Comparison of ENCODE assay signal across 27 cellular contexts in the genomic region with DNA sequence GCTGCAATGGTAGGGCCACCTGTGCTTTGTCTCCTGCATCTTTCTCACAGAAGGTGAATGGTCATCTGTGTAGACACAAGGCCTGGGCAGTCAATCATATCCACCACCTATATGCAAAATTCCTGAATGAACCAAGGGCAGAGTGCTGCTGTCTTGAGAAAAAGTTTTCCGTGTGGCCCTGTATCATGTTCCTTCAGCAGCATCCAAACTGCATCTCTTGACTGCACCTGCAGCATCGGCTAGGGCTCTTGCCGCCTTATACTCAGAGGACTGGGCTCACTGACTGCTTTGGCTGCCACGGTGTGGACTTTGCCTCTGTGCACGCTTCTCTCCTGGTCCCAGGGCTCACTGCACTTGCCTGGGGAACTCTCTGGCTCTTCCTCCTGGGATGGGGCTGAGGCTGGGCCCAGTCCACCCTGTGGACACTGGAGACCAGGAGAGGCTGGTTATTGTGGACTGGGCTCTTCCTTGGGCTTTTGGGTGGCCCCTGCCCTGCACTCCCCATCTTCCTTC. TPM values are rescaled to one million over a fixed set of nuclear protein-coding genes. Genes with fewer than 3 reads are reported as not detected.
A peak's percentile ranks its signal among the peaks of the same experiment; 100 is the strongest.
DNase-seq lines count a peak whose midpoint lies in the region; ATAC-seq, FAIRE-seq and TF ChIP-seq lines count a peak whose summit lies in the region.
"Had no signal": no experiment of that assay in that cellular context is flagged by ENCODE, and none has a peak within 500 bp of the region (broad histone marks: within the 10 kb centered on the region; RNA-seq: fewer than 3 reads in every experiment).

No MANE protein-coding gene starts in this region.

- peaks cover 4% of the 10 kb centered on the region for H3K9me3 ChIP-seq in KOPT-K1 (ENCODE audit: insufficient read depth, low read length, poor library complexity, severe bottlenecking)
- peaks cover 2% of the 10 kb centered on the region; the same call in 2 of the 3 replicates for H3K9me3 ChIP-seq in GM12878 (replicated peaks; ENCODE audit: control insufficient read depth, insufficient read depth, low read length)
- H3K9me3 ChIP-seq in aorta (ENCODE audit: control insufficient read depth, low read length), result no peaks in the 10 kb centered on the region
- H3K9me3 ChIP-seq: adrenal gland, left lung, transverse colon had no signal

- H3K27ac ChIP-seq in KOPT-K1 (ENCODE audit: low read depth, low read length, poor library complexity, severe bottlenecking), result peak overlapping the region; percentile 81
- no peak overlapping the region; the same call in 1 of the 2 replicates for H3K27ac ChIP-seq in GM12878 (ENCODE audit: control insufficient read depth, insufficient read depth)
- no peak overlapping the region for H3K27ac ChIP-seq in mesendoderm (ENCODE audit: low read depth, low read length)
- H3K27ac ChIP-seq in aorta (ENCODE audit: low read depth in 1 of 2, low read length in 2 of 2), result no peak overlapping the region
- H3K27ac ChIP-seq: adrenal gland, VCaP had no signal

- WGBS in GM12878 (ENCODE audit: insufficient coverage, insufficient replicate concordance, low lambda C conversion rate, missing lambda C conversion rate), result 100% methylated on average over 5 of the region's 5 CpGs
- WGBS in mesendoderm (ENCODE audit: extremely low coverage, insufficient coverage, low lambda C conversion rate), result no CpG with 5 or more reads among the region's 5 CpGs
- 95 to 96% methylated on average over 5 of the region's 5 CpGs for WGBS in aorta, 2 donors

- TF ChIP-seq CTCF in GM12878 (IDR thresholded peaks at IDR 0.05 in 2 of 3, conservative IDR thresholded peaks at IDR 0.05 in 1 of 3; ENCODE audit: control insufficient read depth in 2 of 3, extremely low read depth in 1 of 3, insufficient read depth in 1 of 3, low read depth in 3 of 3, low read length in 3 of 3), result no peak

- H3K23ac ChIP-seq in mesendoderm (ENCODE audit: low read length), result no peak overlapping the region

- H2BK5ac ChIP-seq in mesendoderm (ENCODE audit: low read length), result no peak overlapping the region

- DNase-seq in GM12878 (ENCODE audit: low read depth, low spot score) (no peak), mesendoderm (no peak), aorta (no peak), Right ventricle myocardium superior (no peak), DMS153 treated with DMSO at 0.1 percent for 48 hours (lab: John Stamatoyannopoulos, UW; ENCODE audit: unreplicated experiment) (no peak)
- DNase-seq: activated CD4-positive, alpha-beta T cell treated with anti-CD3 and anti-CD28 coated beads for 36 hours; activated CD8-positive, alpha-beta T cell treated with anti-CD3 and anti-CD28 coated beads for 36 hours; activated naive CD4-positive, alpha-beta T cell treated with anti-CD3 and anti-CD28 coated beads, Interleukin-2, amount 10 ng/mL, durations not matched to agents 7 days and 5 days; adrenal gland; C1 segment of cervical spinal cord; COR-L47; GDM1; KBM-7; left lung; mesenchymal stem cell; MM.1S; NCI-H1105 treated with DMSO at 0.1 percent for 48 hours; NCI-H2029 treated with DMSO at 0.1 percent for 48 hours; NCI-H226; NCI-H69; SHP77 treated with DMSO at 0.1 percent for 48 hours; transverse colon had no signal

- no peak overlapping the region for H3K4me3 ChIP-seq in GM12878
- H3K4me3 ChIP-seq in mesendoderm (ENCODE audit: low read length), result no peak overlapping the region
- no peak overlapping the region for H3K4me3 ChIP-seq in aorta (ENCODE audit: low read length in 2 of 2)
- H3K4me3 ChIP-seq: adrenal gland, GM23338, left lung, transverse colon had no signal

- H4K20me1 ChIP-seq in GM12878 (ENCODE audit: control insufficient read depth, insufficient read depth), result no peaks in the 10 kb centered on the region

- H2AK5ac ChIP-seq in mesendoderm (ENCODE audit: low read length), result no peak overlapping the region

- RAD21 ChIA-PET in GM12878 (lab: Charles Lee; ENCODE audit: unreplicated experiment), result interaction anchor here (3.7 to 10.2 kb wide), 4 partner anchors 17 to 368 kb away, joined by 17 to 127 read pairs (median 76); a partner anchor contains a TSS

- no peak overlapping the region for H4K8ac ChIP-seq in mesendoderm (ENCODE audit: low read depth, low read length)

- no peak overlapping the region for H4K5ac ChIP-seq in mesendoderm (ENCODE audit: low read length)

- SMC1A ChIA-PET in GM12878 (lab: Charles Lee; ENCODE audit: uncharacterized antibody, unreplicated experiment), result interaction anchor here (4.8 to 6.9 kb wide), 3 partner anchors 17 to 39 kb away, joined by 55 to 80 read pairs (median 63); a partner anchor contains a TSS

- peak overlapping the region; percentile 68 for H3K18ac ChIP-seq in mesendoderm (ENCODE audit: low read length)

- no peak overlapping the region for H2BK120ac ChIP-seq in mesendoderm (ENCODE audit: low read depth, low read length)

- H3K79me2 ChIP-seq in GM12878 (ENCODE audit: control insufficient read depth, insufficient read depth, low read length) (peaks cover 29% of the 10 kb centered on the region), mesendoderm (ENCODE audit: control insufficient read depth, insufficient read depth, low read length) (no peaks in the 10 kb centered on the region)

- no peaks in the 10 kb centered on the region for H3K79me1 ChIP-seq in mesendoderm (ENCODE audit: low read length)

- H3K36me3 ChIP-seq in KOPT-K1 (ENCODE audit: insufficient read depth, low read length) (peaks cover 37% of the 10 kb centered on the region), GM12878 (ENCODE audit: control insufficient read depth in 2 of 2, insufficient read depth in 2 of 2, low read length in 1 of 2) (peaks cover 2 to 7% of the 10 kb centered on the region in 2 experiments; a peak in 3 of 4 replicates), mesendoderm (ENCODE audit: control insufficient read depth, insufficient read depth, low read length) (no peaks in the 10 kb centered on the region), aorta (ENCODE audit: control insufficient read depth in 1 of 2, insufficient read depth in 2 of 2, low read length in 1 of 2) (no peaks in the 10 kb centered on the region)
- H3K36me3 ChIP-seq: adrenal gland, left lung, transverse colon had no signal

- H3K9ac ChIP-seq in GM12878 (ENCODE audit: control insufficient read depth, insufficient read depth, low read length) (no peak overlapping the region; the same call in 1 of the 2 replicates), mesendoderm (ENCODE audit: low read length) (no peak overlapping the region)

- in situ Hi-C loops in GM12878 (cut with MboI), result no loop called here

- no TSS peak for BruUV-seq in GM12878 (replicated peaks; lab: Mats Ljungman, UMichigan)

- ATAC-seq in GM12878, result no peak
- ATAC-seq in aorta (ENCODE audit: low FRiP score), result peak; percentile 19
- no peak for ATAC-seq in HG03175 (IDR thresholded peaks at IDR 0.05; ENCODE audit: unreplicated experiment)
- no peak for ATAC-seq in Right ventricle myocardium superior (ENCODE audit: poor library complexity)
- ATAC-seq: activated CD4-positive, alpha-beta T cell treated with anti-CD3 and anti-CD28 coated beads for 36 hours; activated CD8-positive, alpha-beta T cell treated with anti-CD3 and anti-CD28 coated beads for 36 hours; activated T-helper 17 cell treated with anti-CD3 and anti-CD28 coated beads, Interleukin-2, amount 50 U/mL, for 72 hours; GM23338 had no signal

- TF ChIP-seq POLR2A in GM12878 (IDR thresholded peaks at IDR 0.05; ENCODE audit: low read depth, low read length), result no peak

- H3K27me3 ChIP-seq in GM12878 (replicated peaks in 1 of 2; ENCODE audit: control insufficient read depth in 2 of 2, insufficient read depth in 2 of 2, low read length in 1 of 2) (no peaks in the 10 kb centered on the region), mesendoderm (ENCODE audit: insufficient read depth, low read length, poor library complexity) (no peaks in the 10 kb centered on the region), aorta (ENCODE audit: control insufficient read depth in 1 of 2, insufficient read depth in 2 of 2, low read length in 1 of 2) (no peaks in the 10 kb centered on the region)
- H3K27me3 ChIP-seq: adrenal gland, left lung, transverse colon had no signal

- TF ChIP-seq EP300 in GM12878 (IDR thresholded peaks at IDR 0.05; ENCODE audit: borderline replicate concordance in 1 of 2, control insufficient read depth in 1 of 2, low read depth in 2 of 2, low read length in 2 of 2), result no peak

- POLR2A ChIA-PET in GM12878 (lab: Charles Lee), result interaction anchor here (2.8 to 10.2 kb wide), 2 partner anchors 18 to 39 kb away, joined by 28 to 117 read pairs; a partner anchor contains a TSS

- TF ChIP-seq RAD21 in GM12878 (IDR thresholded peaks at IDR 0.05; ENCODE audit: insufficient read depth, low read depth, low read length), result no peak

- intact Hi-C loops in GM12878 (cut with micrococcal nuclease; ENCODE audit: unreplicated experiment) (no loop called here), aorta (cut with DNase I) (no loop called here), Right ventricle myocardium superior (cut with DNase I) (no loop called here)

- H2BK15ac ChIP-seq in mesendoderm (replicated peaks; ENCODE audit: low read depth), result no peak overlapping the region

- H3K56ac ChIP-seq in mesendoderm (ENCODE audit: low read length), result no peak overlapping the region

- H2AFZ ChIP-seq in GM12878 (ENCODE audit: control insufficient read depth, low read depth, low read length), result no peak overlapping the region
- H2AFZ ChIP-seq: GM23338 had no signal

- H3K4me2 ChIP-seq in GM12878 (ENCODE audit: control insufficient read depth, insufficient read depth) (no peak overlapping the region), mesendoderm (ENCODE audit: low read length) (no peak overlapping the region)
- H3K4me2 ChIP-seq: GM23338 had no signal

- H3K4me1 ChIP-seq in GM12878 (ENCODE audit: control insufficient read depth, insufficient read depth, low read length), result peaks cover 42% of the 10 kb centered on the region
- peaks cover 4% of the 10 kb centered on the region for H3K4me1 ChIP-seq in mesendoderm (ENCODE audit: control insufficient read depth, low read depth, low read length)
- H3K4me1 ChIP-seq in aorta (ENCODE audit: control insufficient read depth in 1 of 2, insufficient read depth in 2 of 2, low read length in 2 of 2), result no peaks in the 10 kb centered on the region
- H3K4me1 ChIP-seq: adrenal gland had no signal

- CTCF ChIA-PET in GM12878 (lab: Yijun Ruan, JAX), result interaction anchor here (0.8 to 5.2 kb wide), 3 partner anchors 17 to 38 kb away, joined by 4 to 34 read pairs (median 15); no protein-coding TSS in a partner anchor

- H3K4ac ChIP-seq in mesendoderm (ENCODE audit: low read depth, low read length), result no peak overlapping the region

- FAIRE-seq in GM12878 (lab: Jason Lieb, UNC), result no peak

RNA-seq across cellular contexts. Expression of a gene that starts 39.5 kb away (rescaled TPM):
- 41.8 and 44.8 TPM in 2 replicates for total RNA-seq in GM12878 (2013; cell fraction: nucleolus; rRNA removed)
- total RNA-seq in GM12878 (2014; rRNA removed), result 4.6 and 4.8 TPM in 2 replicates
- total RNA-seq in GM12878 (2014; rRNA removed; fragmentation: Illumina TruSeq; extraction: Trizol), result 5.1 and 5.3 TPM in 2 replicates
- 5.3 and 6.1 TPM in 2 replicates for total RNA-seq in GM12878 (2021)
- polyA plus RNA-seq in GM12878 (2011; ENCODE audit: low read depth), result 8.9 TPM
- polyA plus RNA-seq in GM12878 (2011; rRNA removed), result 19.4 and 19.6 TPM in 2 replicates
- polyA plus RNA-seq in GM12878 (2011; cell fraction: cytosol; rRNA removed), result 14.9 and 16.4 TPM in 2 replicates
- 11.4 and 13.1 TPM in 2 replicates for polyA plus RNA-seq in GM12878 (2011; cell fraction: nucleus; rRNA removed)
- 7.6 and 10.6 TPM in 2 replicates for polyA plus RNA-seq in GM12878 (2012)
- polyA plus RNA-seq in GM12878 (2014; fragmentation: Illumina TruSeq; extraction: Trizol), result 7.0 and 7.2 TPM in 2 replicates
- polyA plus RNA-seq in GM12878 (2014; fragmentation: Nextera tagmentation; extraction: Ambion mirVana), result 1 to 10 TPM; 1.6 to 1.7 TPM
- polyA plus RNA-seq in GM12878 (2014; rRNA removed), result 2.4 and 3.2 TPM in 2 replicates
- 1 to 10 TPM; 3.4 to 4.8 TPM for polyA plus RNA-seq in GM12878 (2016; fragmentation: Nextera tagmentation; extraction: Ambion mirVana)
- polyA minus RNA-seq in GM12878 (2011; rRNA and poly(A)+ RNA removed), result 43.4 and 45.0 TPM in 2 replicates
- 11.5 and 12.5 TPM in 2 replicates for polyA minus RNA-seq in GM12878 (2011; cell fraction: cytosol; rRNA and poly(A)+ RNA removed)
- 16.2 and 23.8 TPM in 2 replicates for polyA minus RNA-seq in GM12878 (2011; cell fraction: nucleus; rRNA and poly(A)+ RNA removed)
- 2.1 TPM for polyA plus RNA-seq in mesendoderm (2013, experiment 1 of 2)
- polyA plus RNA-seq in mesendoderm (2013, experiment 2 of 2), result 2.1 TPM
- total RNA-seq in aorta, result 10 to 100 TPM; 12.3 to 12.5 TPM
- polyA plus RNA-seq in aorta, result 10 to 100 TPM in 1 of 2 donors, 1 to 10 TPM in 1; 4.1 to 11.4 TPM
- 4.3 TPM for total RNA-seq in Right ventricle myocardium superior

RNA-seq across cellular contexts. Expression of a gene that starts 39.9 kb away (rescaled TPM):
- total RNA-seq in GM12878 (2013; cell fraction: nucleolus; rRNA removed), result 37.5 and 37.8 TPM in 2 replicates
- total RNA-seq in GM12878 (2014; rRNA removed) (30.8 and 33.5 TPM in 2 replicates), GM12878 (2014; rRNA removed; fragmentation: Illumina TruSeq; extraction: Trizol) (35.6 and 38.6 TPM in 2 replicates), GM12878 (2021) (51.6 and 58.6 TPM in 2 replicates), aorta (10 to 100 TPM in 1 of 2 donors, 1 to 10 TPM in 1; 9.8 to 18.7 TPM), Right ventricle myocardium superior (21.6 TPM)
- 29.9 TPM for polyA plus RNA-seq in GM12878 (2011; ENCODE audit: low read depth)
- polyA plus RNA-seq in GM12878 (2011; rRNA removed) (81.2 and 89.2 TPM in 2 replicates), GM12878 (2014; fragmentation: Illumina TruSeq; extraction: Trizol) (61.2 and 62.5 TPM in 2 replicates), GM12878 (2014; fragmentation: Nextera tagmentation; extraction: Ambion mirVana) (10 to 100 TPM; 68.9 to 83.5 TPM), GM12878 (2014; rRNA removed) (46.3 and 58.9 TPM in 2 replicates), GM12878 (2016; fragmentation: Nextera tagmentation; extraction: Ambion mirVana) (10 to 100 TPM; 61.0 to 64.7 TPM), aorta (1 to 10 TPM; 4.8 to 5.5 TPM)
- 61.1 and 61.2 TPM in 2 replicates for polyA plus RNA-seq in GM12878 (2011; cell fraction: cytosol; rRNA removed)
- polyA plus RNA-seq in GM12878 (2011; cell fraction: nucleus; rRNA removed), result 32.2 and 34.9 TPM in 2 replicates
- polyA plus RNA-seq in GM12878 (2012), result 35.7 and 40.1 TPM in 2 replicates
- polyA minus RNA-seq in GM12878 (2011; rRNA and poly(A)+ RNA removed), result 69.1 and 71.5 TPM in 2 replicates
- 14.2 and 20.7 TPM in 2 replicates for polyA minus RNA-seq in GM12878 (2011; cell fraction: cytosol; rRNA and poly(A)+ RNA removed)
- 23.2 and 33.6 TPM in 2 replicates for polyA minus RNA-seq in GM12878 (2011; cell fraction: nucleus; rRNA and poly(A)+ RNA removed)
- polyA plus RNA-seq in mesendoderm (2013, experiment 1 of 2), result 19.0 TPM
- 18.3 TPM for polyA plus RNA-seq in mesendoderm (2013, experiment 2 of 2)
